In the genomic region with DNA sequence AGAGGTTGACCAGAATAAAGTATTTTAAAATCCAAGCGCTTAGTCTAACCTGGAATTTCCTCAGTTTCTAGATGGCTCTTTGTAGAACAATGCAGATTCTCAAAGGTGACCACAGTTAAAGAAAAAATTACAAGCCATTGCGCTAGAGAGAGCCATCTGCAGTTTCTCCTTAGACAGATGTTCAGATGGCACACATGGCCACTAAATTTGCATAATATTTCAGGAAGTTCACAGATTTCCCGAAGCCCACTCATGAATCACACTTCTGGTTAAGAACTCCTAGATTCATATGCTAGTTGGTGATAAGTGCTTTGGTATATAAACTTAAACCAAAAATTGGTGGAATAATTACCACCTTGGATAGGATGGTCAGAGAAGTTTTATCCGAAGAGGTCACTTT, we compare ENCODE assay signal across 1 cellular context.
TF ChIP-seq lines count a peak whose summit lies in the region.

No MANE protein-coding gene starts in this region.

TF ChIP-seq in GM23338, 12 proteins besides CTCF, POLR2A, EP300 and RAD21 (continued from another document):
- TF ChIP-seq, protein P1, sequence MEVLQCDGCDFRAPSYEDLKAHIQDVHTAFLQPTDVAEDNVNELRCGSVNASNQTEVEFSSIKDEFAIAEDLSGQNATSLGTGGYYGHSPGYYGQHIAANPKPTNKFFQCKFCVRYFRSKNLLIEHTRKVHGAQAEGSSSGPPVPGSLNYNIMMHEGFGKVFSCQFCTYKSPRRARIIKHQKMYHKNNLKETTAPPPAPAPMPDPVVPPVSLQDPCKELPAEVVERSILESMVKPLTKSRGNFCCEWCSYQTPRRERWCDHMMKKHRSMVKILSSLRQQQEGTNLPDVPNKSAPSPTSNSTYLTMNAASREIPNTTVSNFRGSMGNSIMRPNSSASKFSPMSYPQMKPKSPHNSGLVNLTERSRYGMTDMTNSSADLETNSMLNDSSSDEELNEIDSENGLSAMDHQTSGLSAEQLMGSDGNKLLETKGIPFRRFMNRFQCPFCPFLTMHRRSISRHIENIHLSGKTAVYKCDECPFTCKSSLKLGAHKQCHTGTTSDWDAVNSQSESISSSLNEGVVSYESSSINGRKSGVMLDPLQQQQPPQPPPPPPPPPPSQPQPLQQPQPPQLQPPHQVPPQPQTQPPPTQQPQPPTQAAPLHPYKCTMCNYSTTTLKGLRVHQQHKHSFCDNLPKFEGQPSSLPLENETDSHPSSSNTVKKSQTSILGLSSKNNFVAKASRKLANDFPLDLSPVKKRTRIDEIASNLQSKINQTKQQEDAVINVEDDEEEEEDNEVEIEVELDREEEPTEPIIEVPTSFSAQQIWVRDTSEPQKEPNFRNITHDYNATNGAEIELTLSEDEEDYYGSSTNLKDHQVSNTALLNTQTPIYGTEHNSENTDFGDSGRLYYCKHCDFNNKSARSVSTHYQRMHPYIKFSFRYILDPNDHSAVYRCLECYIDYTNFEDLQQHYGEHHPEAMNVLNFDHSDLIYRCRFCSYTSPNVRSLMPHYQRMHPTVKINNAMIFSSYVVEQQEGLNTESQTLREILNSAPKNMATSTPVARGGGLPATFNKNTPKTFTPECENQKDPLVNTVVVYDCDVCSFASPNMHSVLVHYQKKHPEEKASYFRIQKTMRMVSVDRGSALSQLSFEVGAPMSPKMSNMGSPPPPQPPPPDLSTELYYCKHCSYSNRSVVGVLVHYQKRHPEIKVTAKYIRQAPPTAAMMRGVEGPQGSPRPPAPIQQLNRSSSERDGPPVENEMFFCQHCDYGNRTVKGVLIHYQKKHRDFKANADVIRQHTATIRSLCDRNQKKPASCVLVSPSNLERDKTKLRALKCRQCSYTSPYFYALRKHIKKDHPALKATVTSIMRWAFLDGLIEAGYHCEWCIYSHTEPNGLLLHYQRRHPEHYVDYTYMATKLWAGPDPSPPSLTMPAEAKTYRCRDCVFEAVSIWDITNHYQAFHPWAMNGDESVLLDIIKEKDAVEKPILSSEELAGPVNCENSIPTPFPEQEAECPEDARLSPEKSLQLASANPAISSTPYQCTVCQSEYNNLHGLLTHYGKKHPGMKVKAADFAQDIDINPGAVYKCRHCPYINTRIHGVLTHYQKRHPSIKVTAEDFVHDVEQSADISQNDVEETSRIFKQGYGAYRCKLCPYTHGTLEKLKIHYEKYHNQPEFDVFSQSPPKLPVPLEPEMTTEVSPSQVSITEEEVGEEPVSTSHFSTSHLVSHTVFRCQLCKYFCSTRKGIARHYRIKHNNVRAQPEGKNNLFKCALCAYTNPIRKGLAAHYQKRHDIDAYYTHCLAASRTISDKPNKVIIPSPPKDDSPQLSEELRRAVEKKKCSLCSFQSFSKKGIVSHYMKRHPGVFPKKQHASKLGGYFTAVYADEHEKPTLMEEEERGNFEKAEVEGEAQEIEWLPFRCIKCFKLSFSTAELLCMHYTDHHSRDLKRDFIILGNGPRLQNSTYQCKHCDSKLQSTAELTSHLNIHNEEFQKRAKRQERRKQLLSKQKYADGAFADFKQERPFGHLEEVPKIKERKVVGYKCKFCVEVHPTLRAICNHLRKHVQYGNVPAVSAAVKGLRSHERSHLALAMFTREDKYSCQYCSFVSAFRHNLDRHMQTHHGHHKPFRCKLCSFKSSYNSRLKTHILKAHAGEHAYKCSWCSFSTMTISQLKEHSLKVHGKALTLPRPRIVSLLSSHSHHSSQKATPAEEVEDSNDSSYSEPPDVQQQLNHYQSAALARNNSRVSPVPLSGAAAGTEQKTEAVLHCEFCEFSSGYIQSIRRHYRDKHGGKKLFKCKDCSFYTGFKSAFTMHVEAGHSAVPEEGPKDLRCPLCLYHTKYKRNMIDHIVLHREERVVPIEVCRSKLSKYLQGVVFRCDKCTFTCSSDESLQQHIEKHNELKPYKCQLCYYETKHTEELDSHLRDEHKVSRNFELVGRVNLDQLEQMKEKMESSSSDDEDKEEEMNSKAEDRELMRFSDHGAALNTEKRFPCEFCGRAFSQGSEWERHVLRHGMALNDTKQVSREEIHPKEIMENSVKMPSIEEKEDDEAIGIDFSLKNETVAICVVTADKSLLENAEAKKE (CRISPR knock-in tag; IDR thresholded peaks at IDR 0.05), result no peak
